In genomic region chr19:17346109-17346671, GRCh38 we compare ENCODE assay signal across 9 cellular contexts. TPM values are rescaled to one million over a fixed set of nuclear protein-coding genes. Genes with fewer than 3 reads are reported as not detected.
A peak's percentile ranks its signal among the peaks of the same experiment; 100 is the strongest.
DNase-seq lines count a peak whose midpoint lies in the region; ATAC-seq and TF ChIP-seq lines count a peak whose summit lies in the region.
"Had no signal": no experiment of that assay in that cellular context is flagged by ENCODE, and none has a peak within 500 bp of the region (broad histone marks: within the 10 kb centered on the region; RNA-seq: fewer than 3 reads in every experiment).

No MANE protein-coding gene starts in this region.

- H3K4me3 Mint-ChIP-seq in GM23338 = no peak overlapping the region
- H3K4me3 Mint-ChIP-seq in activated CD8-positive, alpha-beta T cell treated with anti-CD3 and anti-CD28 coated beads for 36 hours = no peak overlapping the region
- no peak overlapping the region for H3K4me3 Mint-ChIP-seq in effector memory CD8-positive, alpha-beta T cell

- H3K4me1 ChIP-seq in GM23338 (ENCODE audit: insufficient read depth) = peaks cover 10% of the 10 kb centered on the region; the same call in 1 of the 2 replicates

- peaks cover 6% of the 10 kb centered on the region; the same call in 1 of the 2 replicates for H3F3A ChIP-seq in GM23338 (replicated peaks; ENCODE audit: low read depth)

- H3K27ac Mint-ChIP-seq in GM23338 = no peak overlapping the region
- no peak overlapping the region for H3K27ac Mint-ChIP-seq in activated CD8-positive, alpha-beta T cell treated with anti-CD3 and anti-CD28 coated beads for 36 hours
- H3K27ac Mint-ChIP-seq in effector memory CD8-positive, alpha-beta T cell = no peak overlapping the region

- peak; percentile 90 for DNase-seq in GM23338 (ENCODE audit: low spot score)
- peak; percentile 58 for DNase-seq in NCI-H82 treated with DMSO at 0.1 percent for 48 hours (lab: John Stamatoyannopoulos, UW; ENCODE audit: unreplicated experiment)
- peak; percentile 88 for DNase-seq in activated CD8-positive, alpha-beta T cell treated with anti-CD3 and anti-CD28 coated beads for 36 hours
- DNase-seq in effector memory CD8-positive, alpha-beta T cell = peak; percentile 73 to 76 (median 74)
- peak; percentile 32 for DNase-seq in middle frontal gyrus (ENCODE audit: extremely low spot score, low spot score)
- peak; percentile 92 for DNase-seq in stimulated activated CD8-positive, alpha-beta memory T cell treated with anti-CD3 and anti-CD28 coated beads, Interleukin-4, amount 100 ng/mL, for 48 hours

- CTCF ChIA-PET in activated CD8-positive, alpha-beta T cell treated with anti-CD3 and anti-CD28 coated beads for 36 hours (lab: Charles Lee) = interaction anchor here (0.6 to 2.3 kb wide), 15 partner anchors 9 to 120 kb away, joined by 3 to 16 read pairs (median 4); partner anchors contain the start of genes BST2 and MRPL34

- TF ChIP-seq CTCF in C4-2B (conservative IDR thresholded peaks at IDR 0.05) = peak; percentile 96
- TF ChIP-seq CTCF in GM23338 (conservative IDR thresholded peaks at IDR 0.05; ENCODE audit: low read depth in 2 of 2) = peak; percentile 86 to 97
- TF ChIP-seq CTCF in activated CD8-positive, alpha-beta T cell treated with anti-CD3 and anti-CD28 coated beads for 36 hours (IDR thresholded peaks at IDR 0.05) = peak; percentile 95

- no peaks in the 10 kb centered on the region for H3K27me3 ChIP-seq in GM23338 (ENCODE audit: insufficient read depth)

- H4K20me1 ChIP-seq in GM23338 (replicated peaks; ENCODE audit: insufficient read depth) = no peaks in the 10 kb centered on the region

- intact Hi-C loops in activated CD8-positive, alpha-beta T cell treated with anti-CD3 and anti-CD28 coated beads for 36 hours (cut with micrococcal nuclease) = loop anchor here (5.0 kb wide), 1 partner anchor 41 kb away; no protein-coding TSS in a partner anchor

- H3K4me2 ChIP-seq in GM23338 = no peak overlapping the region

- POLR2A ChIA-PET in activated CD8-positive, alpha-beta T cell treated with anti-CD3 and anti-CD28 coated beads for 36 hours (lab: Charles Lee) = interaction anchor here (0.5 to 1.0 kb wide), 2 partner anchors 12 to 20 kb away, joined by 3 read pairs; no protein-coding TSS in a partner anchor

- peaks cover 20% of the 10 kb centered on the region for H3K27me3 Mint-ChIP-seq in GM23338 (ENCODE audit: insufficient read depth, low read depth, poor library complexity)
- H3K27me3 Mint-ChIP-seq in activated CD8-positive, alpha-beta T cell treated with anti-CD3 and anti-CD28 coated beads for 36 hours = peaks cover 17% of the 10 kb centered on the region
- H3K27me3 Mint-ChIP-seq in effector memory CD8-positive, alpha-beta T cell = peaks cover 26 to 33% of the 10 kb centered on the region in 2 donors

- peaks cover 13% of the 10 kb centered on the region for H3K4me1 Mint-ChIP-seq in GM23338
- peaks cover 2% of the 10 kb centered on the region for H3K4me1 Mint-ChIP-seq in activated CD8-positive, alpha-beta T cell treated with anti-CD3 and anti-CD28 coated beads for 36 hours (ENCODE audit: low read depth)
- H3K4me1 Mint-ChIP-seq in effector memory CD8-positive, alpha-beta T cell (ENCODE audit: low read depth in 2 of 2) = peaks cover 5 to 6% of the 10 kb centered on the region in 2 donors

- H3K36me3 ChIP-seq in GM23338 (ENCODE audit: insufficient read depth) = peaks cover 6% of the 10 kb centered on the region; the same call in 1 of the 2 replicates

- peaks cover 17% of the 10 kb centered on the region for H3K36me3 Mint-ChIP-seq in GM23338 (ENCODE audit: low read depth)
- peaks cover 2% of the 10 kb centered on the region for H3K36me3 Mint-ChIP-seq in activated CD8-positive, alpha-beta T cell treated with anti-CD3 and anti-CD28 coated beads for 36 hours (ENCODE audit: low read depth)
- peaks cover 8% of the 10 kb centered on the region for H3K36me3 Mint-ChIP-seq in effector memory CD8-positive, alpha-beta T cell (ENCODE audit: insufficient read depth)
- H3K36me3 Mint-ChIP-seq: IgD-negative memory B cell had no signal

- ATAC-seq in GM23338 = peak; percentile 95
- peak; percentile 100 for ATAC-seq in activated CD8-positive, alpha-beta T cell treated with anti-CD3 and anti-CD28 coated beads for 36 hours
- peak; percentile 96 for ATAC-seq in effector memory CD8-positive, alpha-beta T cell (replicated peaks)
- ATAC-seq in GM21717 (IDR thresholded peaks at IDR 0.05; ENCODE audit: unreplicated experiment) = no peak

- no peak overlapping the region for H3K4me3 ChIP-seq in GM23338

- no peaks in the 10 kb centered on the region for H3K79me2 ChIP-seq in GM23338 (replicated peaks; ENCODE audit: insufficient read depth)

- H3K27ac ChIP-seq in C4-2B = no peak overlapping the region
- no peak overlapping the region for H3K27ac ChIP-seq in GM23338 (ENCODE audit: low read depth)

- no peak overlapping the region for H2AFZ ChIP-seq in GM23338

- H3K9me3 Mint-ChIP-seq in GM23338 = no peaks in the 10 kb centered on the region
- no peaks in the 10 kb centered on the region for H3K9me3 Mint-ChIP-seq in activated CD8-positive, alpha-beta T cell treated with anti-CD3 and anti-CD28 coated beads for 36 hours
- H3K9me3 Mint-ChIP-seq in effector memory CD8-positive, alpha-beta T cell = no peaks in the 10 kb centered on the region
- H3K9me3 Mint-ChIP-seq: IgD-negative memory B cell had no signal

- no peaks in the 10 kb centered on the region for H3K9me2 ChIP-seq in GM23338 (ENCODE audit: insufficient read depth)

TF ChIP-seq in GM23338, 12 proteins besides CTCF, POLR2A, EP300 and RAD21 (continues in another document):
- TF ChIP-seq CREB1 (CRISPR knock-in tag; IDR thresholded peaks at IDR 0.05; ENCODE audit: low read depth) = peak; percentile 36; the same call in 1 of the 2 replicates
- no peak for TF ChIP-seq ZNF331 (CRISPR knock-in tag; IDR thresholded peaks at IDR 0.05; ENCODE audit: low read depth)
- 0 out of 2 replicates have a peak, but pooled peaks have one; percentile 28 for TF ChIP-seq POLR2AphosphoS5 (IDR thresholded peaks at IDR 0.05; ENCODE audit: low read depth)
- TF ChIP-seq STAT1 (IDR thresholded peaks at IDR 0.05; ENCODE audit: unreplicated experiment) = no peak

RNA-seq across cellular contexts. Expression of gene GTPBP3, which starts 8.8 kb away (rescaled TPM):
- 67.8 and 78.6 TPM in 2 replicates for total RNA-seq in GM23338 (2014; rRNA removed; shearing (Covaris generic))
- 23.5 and 25.4 TPM in 2 replicates for polyA plus RNA-seq in GM23338 (2016; fragmentation: Nextera tagmentation; extraction: Ambion mirVana)
- total RNA-seq in activated CD8-positive, alpha-beta T cell treated with anti-CD3 and anti-CD28 coated beads for 36 hours = 10 to 100 TPM; 43.8 to 45.4 TPM

RNA-seq across cellular contexts. Expression of gene ANO8, which starts 11.5 kb away (rescaled TPM):
- total RNA-seq in GM23338 (2014; rRNA removed; shearing (Covaris generic)) = 14.4 and 24.9 TPM in 2 replicates
- polyA plus RNA-seq in GM23338 (2016; fragmentation: Nextera tagmentation; extraction: Ambion mirVana) = 4.3 and 4.5 TPM in 2 replicates
- 1 to 10 TPM; 5.4 TPM for total RNA-seq in activated CD8-positive, alpha-beta T cell treated with anti-CD3 and anti-CD28 coated beads for 36 hours
- polyA plus RNA-seq: IgD-negative memory B cell had no signal

RNA-seq across cellular contexts. Expression of gene PLVAP, which starts 31.0 kb away (rescaled TPM):
- not detected in 2 replicates for total RNA-seq in GM23338 (2014; rRNA removed; shearing (Covaris generic))
- polyA plus RNA-seq in GM23338 (2016; fragmentation: Nextera tagmentation; extraction: Ambion mirVana) = not detected in 2 replicates
- total RNA-seq in activated CD8-positive, alpha-beta T cell treated with anti-CD3 and anti-CD28 coated beads for 36 hours = not detected
- polyA plus RNA-seq: IgD-negative memory B cell had no signal

RNA-seq across cellular contexts. Expression of gene DDA1, which starts 36.8 kb away (rescaled TPM):
- 28.2 and 34.6 TPM in 2 replicates for total RNA-seq in GM23338 (2014; rRNA removed; shearing (Covaris generic))
- 107 and 112 TPM in 2 replicates for polyA plus RNA-seq in GM23338 (2016; fragmentation: Nextera tagmentation; extraction: Ambion mirVana)
- 10 to 100 TPM; 25.4 to 33.2 TPM for total RNA-seq in activated CD8-positive, alpha-beta T cell treated with anti-CD3 and anti-CD28 coated beads for 36 hours

RNA-seq across cellular contexts. Expression of gene MRPL34, which starts 40.5 kb away (rescaled TPM):
- 59.9 and 70.6 TPM in 2 replicates for total RNA-seq in GM23338 (2014; rRNA removed; shearing (Covaris generic))
- polyA plus RNA-seq in GM23338 (2016; fragmentation: Nextera tagmentation; extraction: Ambion mirVana) = 266 and 280 TPM in 2 replicates
- 100 to 1,000 TPM; 101 to 107 TPM for total RNA-seq in activated CD8-positive, alpha-beta T cell treated with anti-CD3 and anti-CD28 coated beads for 36 hours

Comparison
In these comparisons a context has a peak if more than half of its experiments do, and no peak if none do; other contexts are left out.
1. DNase-seq: peak in every context shown above with its lines; median percentile 92 in stimulated activated CD8-positive, alpha-beta memory T cell treated with anti-CD3 and anti-CD28 coated beads, Interleukin-4, amount 100 ng/mL, for 48 hours; 90 in GM23338; 88 in activated CD8-positive, alpha-beta T cell treated with anti-CD3 and anti-CD28 coated beads for 36 hours; 74 in effector memory CD8-positive, alpha-beta T cell; 58 in NCI-H82 treated with DMSO at 0.1 percent for 48 hours; 32 in middle frontal gyrus.